In genomic region chr1:94156226-94156625, GRCh38 we compare ENCODE assay signal across 25 cellular contexts. TPM values are rescaled to one million over a fixed set of nuclear protein-coding genes. Genes with fewer than 3 reads are reported as not detected.
"Had no signal": no experiment of that assay in that cellular context is flagged by ENCODE, and none has a peak within 500 bp of the region (broad histone marks: within the 10 kb centered on the region; RNA-seq: fewer than 3 reads in every experiment).

No MANE protein-coding gene starts in this region.

- H3K9me3 ChIP-seq: gastrocnemius medialis, neutrophil, tibial artery had no signal

- H3K4me3 ChIP-seq: gastrocnemius medialis, tibial artery had no signal

- H3K4me1 ChIP-seq: parathyroid adenoma had no signal

- H2AFZ ChIP-seq: parathyroid adenoma had no signal

- H3K27ac ChIP-seq: neutrophil, parathyroid adenoma, tibial artery had no signal

- H3K36me3 ChIP-seq: gastrocnemius medialis, neutrophil, tibial artery had no signal

- H3K79me2 ChIP-seq: parathyroid adenoma had no signal

- DNase-seq: activated CD4-positive, alpha-beta T cell treated with anti-CD3 and anti-CD28 coated beads for 4 hours; activated CD4-positive, alpha-beta T cell treated with anti-CD3 and anti-CD28 coated beads, Interleukin-2, amount 50 U/mL, for 48 hours; activated CD4-positive, CD25-positive, alpha-beta regulatory T cell; activated CD8-positive, alpha-beta memory T cell treated with anti-CD3 and anti-CD28 coated beads, Interleukin-2, amount 50 U/mL, for 48 hours; activated naive CD4-positive, alpha-beta T cell treated with Interleukin-2 at 50 U/mL for 16 hours; activated T-cell treated with anti-CD3 and anti-CD28 coated beads, Interleukin-2, amount 50 U/mL, for 4 hours; anterior cingulate cortex; dermis blood vessel endothelial cell; effector CD8-positive, alpha-beta T cell; erythroblast; gastrocnemius medialis; hypothalamus; left ventricle myocardium superior; mammary epithelial cell; midbrain; right cardiac atrium; stimulated activated CD4-positive, alpha-beta T cell treated with anti-CD3 and anti-CD28 coated beads, Interleukin-1b, Interleukin-23, amount 100 ng/mL, for 48 hours; stimulated activated naive CD8-positive, alpha-beta T cell treated with anti-CD3 and anti-CD28 coated beads, Interleukin-15, amount 100 ng/mL, for 72 hours; T-helper 17 cell; tibial artery had no signal

- H3K27me3 ChIP-seq: gastrocnemius medialis, tibial artery had no signal

- H3K9ac ChIP-seq: parathyroid adenoma had no signal

RNA-seq across cellular contexts. Expression of gene ABCA4, which starts 35.3 kb away (rescaled TPM):
- total RNA-seq: activated CD8-positive, alpha-beta memory T cell treated with anti-CD3 and anti-CD28 coated beads for 36 hours; activated T-cell treated with anti-CD3 and anti-CD28 coated beads, Interleukin-2, amount 50 U/mL, for 4 hours; activated T-helper 2 cell treated with anti-CD3 and anti-CD28 coated beads, Interferon-gamma antibody, Interleukin-2, Interleukin-4, amounts not matched to agents 10 μg/mL and 5 μg/mL and 100 μg/mL, durations not matched to agents 14 hours and 24 hours and 36 hours; gastrocnemius medialis; natural killer cell treated with Interleukin-12 subunit alpha and Interleukin-12 subunit beta and Interleukin-15 and Interleukin-18, amount 100 ng/mL, for 72 hours; T-helper 17 cell had no signal
